8 cellular contexts compared by ENCODE assay signal in genomic region chrX:41180194-41180902, GRCh38.
DNase-seq lines count a peak whose midpoint lies in the region; ATAC-seq and TF ChIP-seq lines count a peak whose summit lies in the region.

No MANE protein-coding gene starts in this region.

- H3K4me3 Mint-ChIP-seq in activated T-cell treated with anti-CD3 and anti-CD28 coated beads, Interleukin-2, amount 50 U/mL, for 72 hours, result peak overlapping the region; percentile 2 to 84

- H3K4me1 Mint-ChIP-seq in activated T-cell treated with anti-CD3 and anti-CD28 coated beads, Interleukin-2, amount 50 U/mL, for 72 hours (ENCODE audit: low read depth), result peaks cover 23% of the 10 kb centered on the region

- peaks cover 77% of the 10 kb centered on the region for H3K4me1 ChIP-seq in OCI-LY3 (ENCODE audit: low read length)

- ATAC-seq in GM18907 (IDR thresholded peaks at IDR 0.05; ENCODE audit: unreplicated experiment), result peak; percentile 65
- peak; percentile 73 for ATAC-seq in HG03432 (IDR thresholded peaks at IDR 0.05; ENCODE audit: unreplicated experiment)
- ATAC-seq in activated T-cell treated with anti-CD3 and anti-CD28 coated beads, Interleukin-2, amount 50 U/mL, for 72 hours (replicated peaks in 1 of 2), result peak; percentile 61 to 76

- H2AFZ ChIP-seq in OCI-LY3 (ENCODE audit: low read depth, low read length), result no peak overlapping the region

- H3K27me3 Mint-ChIP-seq in activated T-cell treated with anti-CD3 and anti-CD28 coated beads, Interleukin-2, amount 50 U/mL, for 72 hours (ENCODE audit: low read depth), result no peaks in the 10 kb centered on the region

- H3K27ac Mint-ChIP-seq in activated T-cell treated with anti-CD3 and anti-CD28 coated beads, Interleukin-2, amount 50 U/mL, for 72 hours, result peak overlapping the region; percentile 97

- H3K4me2 ChIP-seq in OCI-LY3 (ENCODE audit: low read length), result peak overlapping the region; percentile 70

- TF ChIP-seq CTCF in OCI-LY3 (IDR thresholded peaks at IDR 0.05; ENCODE audit: low read depth, low read length), result peak; percentile 78

- no peaks in the 10 kb centered on the region for H3K9me3 Mint-ChIP-seq in activated T-cell treated with anti-CD3 and anti-CD28 coated beads, Interleukin-2, amount 50 U/mL, for 72 hours

- no peaks in the 10 kb centered on the region for H3K9me3 ChIP-seq in OCI-LY3 (ENCODE audit: insufficient read depth, low read length)

- no peaks in the 10 kb centered on the region for H3K27me3 ChIP-seq in OCI-LY3 (ENCODE audit: low read depth, low read length)

- peak overlapping the region; percentile 67 for H3K9ac ChIP-seq in OCI-LY3 (ENCODE audit: low read length)

- peaks cover 43% of the 10 kb centered on the region for H3K79me2 ChIP-seq in OCI-LY3 (ENCODE audit: low read length)

- peak overlapping the region; percentile 41 for H3K4me3 ChIP-seq in OCI-LY3 (ENCODE audit: low read length)

- peaks cover 18% of the 10 kb centered on the region for H4K20me1 ChIP-seq in OCI-LY3 (ENCODE audit: insufficient read depth, low read length)

- H3K36me3 Mint-ChIP-seq in activated T-cell treated with anti-CD3 and anti-CD28 coated beads, Interleukin-2, amount 50 U/mL, for 72 hours (ENCODE audit: insufficient read depth in 2 of 2), result peaks cover 6 to 16% of the 10 kb centered on the region in 2 donors

- H3K27ac ChIP-seq in OCI-LY3 (ENCODE audit: low read length), result peak overlapping the region; percentile 94

- peak; percentile 52 for DNase-seq in CD1c-positive myeloid dendritic cell (ENCODE audit: extremely low spot score)
- peak; percentile 30 to 54 for DNase-seq in activated T-cell treated with anti-CD3 and anti-CD28 coated beads, Interleukin-2, amount 50 U/mL, for 72 hours
- peak; percentile 66 for DNase-seq in fibroblast of the conjunctiva (ENCODE audit: low read depth)
- DNase-seq in pons (ENCODE audit: low spot score), result peak; percentile 55
- DNase-seq in NCI-H128 (lab: John Stamatoyannopoulos, UW; ENCODE audit: unreplicated experiment), result no peak

- H3K36me3 ChIP-seq in OCI-LY3 (replicated peaks; ENCODE audit: low read depth, low read length), result peaks cover 15% of the 10 kb centered on the region
